25 cellular contexts compared by ENCODE assay signal in genomic region chr1:42075179-42075578, GRCh38.
"Had no signal": no experiment of that assay in that cellular context is flagged by ENCODE, and none has a peak within 500 bp of the region (broad histone marks: within the 10 kb centered on the region; RNA-seq: fewer than 3 reads in every experiment).

No MANE protein-coding gene starts in this region.

- H3K36me3 ChIP-seq: colonic mucosa, esophagus muscularis mucosa, esophagus squamous epithelium, gastrocnemius medialis, gastroesophageal sphincter, heart left ventricle, heart right ventricle had no signal

- H3K9me3 Mint-ChIP-seq: dendritic cell treated with granulocyte-macrophage colony-stimulating factor and Interleukin-4, amounts not matched to agents 40 ng/mL and 50 ng/mL, for 4 days; endodermal cell had no signal

- ATAC-seq: effector memory CD8-positive, alpha-beta T cell; esophagus mucosa; foreskin keratinocyte; gastrocnemius medialis; gastroesophageal sphincter; heart left ventricle; heart right ventricle had no signal

- H3K27me3 ChIP-seq: colonic mucosa, esophagus muscularis mucosa, gastrocnemius medialis, heart left ventricle had no signal

- H3K4me3 ChIP-seq: colonic mucosa, coronary artery, dorsolateral prefrontal cortex, esophagus muscularis mucosa, esophagus squamous epithelium, gastrocnemius medialis, gastroesophageal sphincter, heart left ventricle, heart right ventricle had no signal

- DNase-seq: colonic mucosa; cortex of kidney; dermis blood vessel endothelial cell; dorsolateral prefrontal cortex; effector CD4-positive, alpha-beta T cell; effector CD8-positive, alpha-beta T cell; effector memory CD4-positive, alpha-beta T cell; effector memory CD8-positive, alpha-beta T cell; endodermal cell; erythroblast; esophagus squamous epithelium; foreskin fibroblast; foreskin keratinocyte; foreskin melanocyte; gastrocnemius medialis; glutamatergic neuron; head of caudate nucleus; heart left ventricle; heart right ventricle had no signal

- H3K4me1 ChIP-seq: colonic mucosa, esophagus muscularis mucosa, esophagus squamous epithelium, foreskin keratinocyte, gastrocnemius medialis, gastroesophageal sphincter, heart left ventricle, heart right ventricle had no signal

- H3K9me3 ChIP-seq: colonic mucosa, esophagus squamous epithelium, gastrocnemius medialis had no signal

- H3K4me3 Mint-ChIP-seq: dendritic cell treated with granulocyte-macrophage colony-stimulating factor and Interleukin-4, amounts not matched to agents 40 ng/mL and 50 ng/mL, for 4 days; effector memory CD8-positive, alpha-beta T cell; endodermal cell had no signal

- H3K27ac Mint-ChIP-seq: dendritic cell treated with granulocyte-macrophage colony-stimulating factor and Interleukin-4, amounts not matched to agents 40 ng/mL and 50 ng/mL, for 4 days; effector memory CD8-positive, alpha-beta T cell; endodermal cell had no signal

- H3K4me1 Mint-ChIP-seq: endodermal cell had no signal

- H3K27ac ChIP-seq: colonic mucosa, coronary artery, dorsolateral prefrontal cortex, epithelial cell of prostate, esophagus muscularis mucosa, esophagus squamous epithelium, foreskin keratinocyte, gastrocnemius medialis, gastroesophageal sphincter, heart left ventricle, heart right ventricle had no signal
